8 cellular contexts compared by ENCODE assay signal in the genomic region with DNA sequence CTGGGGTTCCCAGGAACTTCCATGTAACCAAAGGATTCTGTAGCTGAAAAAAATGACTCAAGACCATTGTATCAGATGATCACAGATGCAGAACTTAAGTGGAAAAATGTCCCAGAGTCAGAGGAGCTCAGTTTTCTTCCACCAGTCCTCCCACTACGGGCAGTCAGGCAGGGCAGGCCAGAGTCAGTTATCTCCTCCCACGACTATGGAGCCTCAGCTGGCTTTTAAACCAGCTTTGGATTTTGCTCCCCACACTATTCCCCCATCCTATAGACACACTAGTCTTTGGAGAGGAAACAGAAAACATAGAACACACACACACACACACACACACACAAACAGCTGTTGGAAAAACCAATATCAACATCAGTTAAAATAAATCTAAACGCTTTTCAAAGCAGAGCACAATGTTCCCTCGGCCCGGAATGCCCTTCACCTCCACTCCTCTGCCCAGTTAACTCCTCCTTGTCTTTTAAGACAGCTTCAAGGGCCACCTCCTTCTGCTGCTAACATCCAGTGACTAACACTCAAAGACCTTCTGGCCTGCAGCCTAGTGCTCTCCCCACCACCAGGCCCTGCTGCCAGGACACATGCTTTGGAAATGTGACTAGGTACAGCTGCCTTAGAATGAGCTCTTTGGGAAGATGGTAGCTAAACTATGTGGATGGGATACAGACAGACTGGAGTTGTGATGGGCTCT. TPM values are rescaled to one million over a fixed set of nuclear protein-coding genes. Genes with fewer than 3 reads are reported as not detected.
A peak's percentile ranks its signal among the peaks of the same experiment; 100 is the strongest.
DNase-seq lines count a peak whose midpoint lies in the region; ATAC-seq, FAIRE-seq and TF ChIP-seq lines count a peak whose summit lies in the region.

No MANE protein-coding gene starts in this region.

- POLR2A ChIA-PET in IMR-90 (lab: Charles Lee; ENCODE audit: unreplicated experiment) (interaction anchor here (0.6 to 0.7 kb wide), 2 partner anchors 214 to 1164 kb away, joined by 3 to 4 read pairs; a partner anchor contains a TSS), WTC11 (lab: Charles Lee) (interaction anchor here (0.6 kb wide), 1 partner anchor 69 kb away, joined by 7 read pairs; no protein-coding TSS in a partner anchor)

- H3K27ac ChIP-seq in IMR-90 (ENCODE audit: insufficient read depth, low read length) (peak overlapping the region; percentile 82), body of pancreas (peak overlapping the region in 1 of 4 donors; percentile 20), kidney (ENCODE audit: low read depth in 2 of 2, low read length in 2 of 2) (peak overlapping the region; percentile 2 to 19)

- H2BK15ac ChIP-seq in IMR-90 (ENCODE audit: low read depth, low read length) = peak overlapping the region; percentile 38; the same call in 2 of the 3 replicates

- peak; percentile 87 for ATAC-seq in IMR-90 (ENCODE audit: low read depth)
- ATAC-seq in body of pancreas = peak; percentile 26
- ATAC-seq in WTC11 = no peak
- ATAC-seq in GM19035 (IDR thresholded peaks at IDR 0.05; ENCODE audit: unreplicated experiment) = no peak

- peak overlapping the region; percentile 67 for H4K5ac ChIP-seq in IMR-90 (ENCODE audit: low read depth, low read length)

- H3K9ac ChIP-seq in IMR-90 (ENCODE audit: low read depth, low read length) = peak overlapping the region; percentile 20
- no peak overlapping the region for H3K9ac ChIP-seq in kidney (ENCODE audit: low read length in 2 of 2)

- H3K4me3 ChIP-seq in IMR-90 (ENCODE audit: insufficient read depth, low read depth, low read length) (no peak overlapping the region), body of pancreas (no peak overlapping the region), kidney (ENCODE audit: low read length in 2 of 2) (no peak overlapping the region), BE2C (ENCODE audit: low read depth, low read length) (no peak overlapping the region)

- H3K4me1 Mint-ChIP-seq in WTC11 = no peaks in the 10 kb centered on the region

- H3K27me3 Mint-ChIP-seq in WTC11 (ENCODE audit: low read depth) = no peaks in the 10 kb centered on the region

- H3K9me3 ChIP-seq in IMR-90 (ENCODE audit: control insufficient read depth, insufficient read depth, low read length) (no peaks in the 10 kb centered on the region), body of pancreas (no peaks in the 10 kb centered on the region), kidney (ENCODE audit: control insufficient read depth in 1 of 2, low read length in 2 of 2) (no peaks in the 10 kb centered on the region), BE2C (no peaks in the 10 kb centered on the region)

- peak overlapping the region; percentile 93 for H4K91ac ChIP-seq in IMR-90 (ENCODE audit: insufficient read depth, low read depth, low read length)

- H3K4me2 ChIP-seq in IMR-90 (ENCODE audit: low read depth, low read length) = peak overlapping the region; percentile 48

- peak overlapping the region; percentile 96 for H3K14ac ChIP-seq in IMR-90 (replicated peaks; ENCODE audit: low read depth, low read length)

- no peak overlapping the region for H3K4me3 Mint-ChIP-seq in WTC11

- in situ Hi-C loops in IMR-90 (cut with MboI; ENCODE audit: low sequenced_read_pairs) = no loop called here

- 0% methylated on average over 1 of the region's 5 CpGs; no CpG with 5 or more reads in 1 of the 2 experiments for WGBS in IMR-90 (ENCODE audit: extremely low coverage in 2 of 2, insufficient read length in 1 of 2), 2 experiments
- WGBS in body of pancreas, 2 donors = 35 to 51% methylated on average over 5 of the region's 5 CpGs

- H3K9me3 Mint-ChIP-seq in WTC11 = peaks cover 9% of the 10 kb centered on the region; the same call in 1 of the 2 replicates

- no TSS peak for BruUV-seq in IMR-90 (replicated peaks; lab: Mats Ljungman, UMichigan)

- peaks cover 27% of the 10 kb centered on the region for H3K4me1 ChIP-seq in IMR-90 (ENCODE audit: control insufficient read depth, insufficient read depth, low read length)
- H3K4me1 ChIP-seq in body of pancreas = peaks cover 15% of the 10 kb centered on the region
- no peaks in the 10 kb centered on the region for H3K4me1 ChIP-seq in kidney (ENCODE audit: control insufficient read depth in 1 of 2, insufficient read depth in 1 of 2, low read depth in 1 of 2, low read length in 2 of 2)
- no peaks in the 10 kb centered on the region for H3K4me1 ChIP-seq in BE2C

- TF ChIP-seq POLR2A in IMR-90 (IDR thresholded peaks at IDR 0.05; ENCODE audit: low read depth, low read length) (no peak; the same call in 1 of the 2 replicates), body of pancreas (IDR thresholded peaks at IDR 0.05) (no peak)

- peaks cover 28 to 73% of the 10 kb centered on the region in 2 experiments for H3K79me1 ChIP-seq in IMR-90 (ENCODE audit: low read depth in 1 of 2, low read length in 2 of 2)

- dilution Hi-C loops in IMR-90 (cut with HindIII; ENCODE audit: low sequenced_read_pairs, unreplicated experiment) = no loop called here

- intact Hi-C loops in IMR-90 (cut with micrococcal nuclease) = loop anchor here (2.0 to 5.0 kb wide), 3 partner anchors 42 to 216 kb away; a partner anchor contains a TSS
- intact Hi-C loops in body of pancreas (cut with DNase I) = no loop called here
- intact Hi-C loops in kidney (cut with DNase I) = no loop called here

- H3K56ac ChIP-seq in IMR-90 (ENCODE audit: extremely low read depth, insufficient read depth, low read length) = peak overlapping the region; percentile 85

- H3K36me3 Mint-ChIP-seq in WTC11 = peaks cover 15% of the 10 kb centered on the region

- H2AFZ ChIP-seq in IMR-90 (replicated peaks; ENCODE audit: low read length, poor library complexity) = no peak overlapping the region

- H2AK5ac ChIP-seq in IMR-90 (ENCODE audit: low read depth, low read length) = peak overlapping the region; percentile 94

- peak overlapping the region; percentile 65 to 90 for H4K8ac ChIP-seq in IMR-90 (ENCODE audit: low read depth in 2 of 2, low read length in 2 of 2)

- H2BK120ac ChIP-seq in IMR-90 (ENCODE audit: low read depth, low read length) = peak overlapping the region; percentile 94

- H3K27me3 ChIP-seq in IMR-90 (ENCODE audit: control insufficient read depth, insufficient read depth, low read length) (no peaks in the 10 kb centered on the region), body of pancreas (no peaks in the 10 kb centered on the region), BE2C (no peaks in the 10 kb centered on the region)

- peak; percentile 35 for TF ChIP-seq RAD21 in IMR-90 (IDR thresholded peaks at IDR 0.05; ENCODE audit: low read length)

- DNase-seq in IMR-90 (peak; percentile 96), body of pancreas (peak in 2 of 4 donors; percentile 29 to 65), kidney (peak; percentile 78), stromal cell of bone marrow (ENCODE audit: low read depth) (peak; percentile 83), WTC11 (ENCODE audit: low spot score) (no peak), BE2C (no peak), mesenteric fat pad (ENCODE audit: low spot score) (no peak)

- no peak overlapping the region for H3K27ac Mint-ChIP-seq in WTC11

- peaks cover 15% of the 10 kb centered on the region for H4K20me1 ChIP-seq in IMR-90 (ENCODE audit: insufficient read depth, low read length)

- peak overlapping the region; percentile 82 for H2BK5ac ChIP-seq in IMR-90 (ENCODE audit: low read depth, low read length, poor library complexity, severe bottlenecking)

- CTCF ChIA-PET in IMR-90 (lab: Yijun Ruan, JAX) (interaction anchor here (0.7 kb wide), 1 partner anchor 1231 kb away, joined by 3 read pairs; no protein-coding TSS in a partner anchor), WTC11 (lab: Charles Lee) (interaction anchor here (1.0 kb wide), 1 partner anchor 226 kb away, joined by 3 read pairs; a partner anchor contains a TSS)

- H3K23ac ChIP-seq in IMR-90 (ENCODE audit: low read depth, low read length) = peak overlapping the region; percentile 92

- peak overlapping the region; percentile 76 for H2BK20ac ChIP-seq in IMR-90 (ENCODE audit: low read depth, low read length)

- no peak for FAIRE-seq in kidney (lab: Jason Lieb, UNC)

- peak overlapping the region; percentile 92 for H2AK9ac ChIP-seq in IMR-90 (replicated peaks; ENCODE audit: low read depth, low read length, poor library complexity)

- TF ChIP-seq CTCF in IMR-90 (conservative IDR thresholded peaks at IDR 0.05; ENCODE audit: low read depth, low read length) = no peak
- no peak for TF ChIP-seq CTCF in body of pancreas (IDR thresholded peaks at IDR 0.05)
- no peak for TF ChIP-seq CTCF in kidney (IDR thresholded peaks at IDR 0.05; ENCODE audit: borderline replicate concordance, extremely low read depth, insufficient read depth)
- TF ChIP-seq CTCF in WTC11 (IDR thresholded peaks at IDR 0.05) = no peak
- TF ChIP-seq CTCF in BE2C (IDR thresholded peaks at IDR 0.05; ENCODE audit: low read depth, low read length) = no peak

- peak overlapping the region; percentile 72 for H3K18ac ChIP-seq in IMR-90 (ENCODE audit: low read depth, low read length)

- peak overlapping the region; percentile 95 for H3K4ac ChIP-seq in IMR-90 (ENCODE audit: low read depth, low read length)

- H3K36me3 ChIP-seq in IMR-90 (ENCODE audit: control insufficient read depth, insufficient read depth, low read length) (peaks cover 18% of the 10 kb centered on the region), body of pancreas (replicated peaks in 1 of 2; ENCODE audit: insufficient read depth in 1 of 2, low read depth in 2 of 2) (no peaks in the 10 kb centered on the region), kidney (ENCODE audit: control insufficient read depth in 1 of 2, insufficient read depth in 2 of 2, low read length in 2 of 2) (no peaks in the 10 kb centered on the region), BE2C (no peaks in the 10 kb centered on the region)

- peaks cover 31% of the 10 kb centered on the region for H3K9me1 ChIP-seq in IMR-90 (ENCODE audit: insufficient read depth, low read length)

RNA-seq across cellular contexts. Expression of a gene that starts 56.8 kb away (rescaled TPM):
- total RNA-seq in IMR-90 (2012; rRNA removed) (0.18 and 0.28 TPM in 2 replicates), body of pancreas (not detected), kidney (not detected), WTC11 (2021) (0.11 TPM in 1 of 3 replicates, not detected in the others), mesenteric fat pad (not detected)
- polyA plus RNA-seq in IMR-90 (2012; rRNA removed) (0.32 and 0.39 TPM in 2 replicates), kidney (ENCODE audit: insufficient read depth, low read depth, low replicate concordance) (not detected)
- 0.10 and 0.25 TPM in 2 replicates for polyA plus RNA-seq in IMR-90 (2012; cell fraction: cytosol; rRNA removed)
- polyA plus RNA-seq in IMR-90 (2012; cell fraction: nucleus; rRNA removed; ENCODE audit: low replicate concordance) = 0.45 and 0.52 TPM in 2 replicates
- polyA plus RNA-seq in BE2C (2012; ENCODE audit: insufficient read depth, insufficient read length, low read depth) = not detected

RNA-seq across cellular contexts. Expression of a gene that starts 58.8 kb away (rescaled TPM):
- total RNA-seq in IMR-90 (2012; rRNA removed) = 35.5 and 38.3 TPM in 2 replicates
- 47.8 and 49.2 TPM in 2 replicates for polyA plus RNA-seq in IMR-90 (2012; rRNA removed)
- polyA plus RNA-seq in IMR-90 (2012; cell fraction: cytosol; rRNA removed) = 25.7 and 37.1 TPM in 2 replicates
- polyA plus RNA-seq in IMR-90 (2012; cell fraction: nucleus; rRNA removed; ENCODE audit: low replicate concordance) = 70.4 and 79.6 TPM in 2 replicates
- total RNA-seq in body of pancreas = 1 to 10 TPM; 1.3 to 1.6 TPM
- 9.2 TPM for total RNA-seq in kidney
- polyA plus RNA-seq in kidney (ENCODE audit: insufficient read depth, low read depth, low replicate concordance) = 0.88 TPM
- total RNA-seq in WTC11 (2021) = 19.2 to 28.6 TPM (median 20.7 TPM) in 3 replicates
- 0.62 TPM for polyA plus RNA-seq in BE2C (2012; ENCODE audit: insufficient read depth, insufficient read length, low read depth)
- total RNA-seq in mesenteric fat pad = 9.4 TPM

Comparison
In these comparisons a context has a peak if more than half of its experiments do, and no peak if none do; other contexts are left out.
1. ATAC-seq: peak in IMR-90 (single experiment) and body of pancreas (single experiment); none in WTC11 (single experiment) and GM19035 (single experiment).
2. DNase-seq: peak in IMR-90 (single experiment), kidney (single experiment) and stromal cell of bone marrow (single experiment); none in WTC11 (single experiment), BE2C (single experiment) and mesenteric fat pad (single experiment).